In genomic region chr22:31346733-31347250, GRCh38 we compare ENCODE assay signal across 8 cellular contexts. TPM values are rescaled to one million over a fixed set of nuclear protein-coding genes. Genes with fewer than 3 reads are reported as not detected.
A peak's percentile ranks its signal among the peaks of the same experiment; 100 is the strongest.
DNase-seq lines count a peak whose midpoint lies in the region; ATAC-seq and TF ChIP-seq lines count a peak whose summit lies in the region.

No MANE protein-coding gene starts in this region.

- H3K4me1 Mint-ChIP-seq in activated CD8-positive, alpha-beta T cell treated with anti-CD3 and anti-CD28 coated beads, Interleukin-2, amount 10 ng/mL, durations not matched to agents 7 days and 5 days (ENCODE audit: low read depth), result peaks cover 42% of the 10 kb centered on the region

- peak overlapping the region; percentile 60 to 86 for H3K27ac ChIP-seq in mucosa of rectum (ENCODE audit: low read depth in 2 of 2, low read length in 2 of 2)
- H3K27ac ChIP-seq in thymus (ENCODE audit: low read depth), result peak overlapping the region; percentile 94

- peak overlapping the region; percentile 82 for H3K4me3 Mint-ChIP-seq in activated CD8-positive, alpha-beta T cell treated with anti-CD3 and anti-CD28 coated beads, Interleukin-2, amount 10 ng/mL, durations not matched to agents 7 days and 5 days

- POLR2A ChIA-PET in activated CD8-positive, alpha-beta T cell treated with anti-CD3 and anti-CD28 coated beads, Interleukin-2, amount 10 ng/mL, durations not matched to agents 7 days and 5 days (lab: Charles Lee), result interaction anchor here (0.5 to 2.2 kb wide), 18 partner anchors 8 to 604 kb away, joined by 3 to 43 read pairs (median 4); partner anchors contain the start of genes DRG1, MORC2, PIK3IP1 and PISD

- peak overlapping the region; percentile 88 for H3K27ac Mint-ChIP-seq in activated CD8-positive, alpha-beta T cell treated with anti-CD3 and anti-CD28 coated beads, Interleukin-2, amount 10 ng/mL, durations not matched to agents 7 days and 5 days

- DNase-seq in AG09309 (ENCODE audit: low read depth) (no peak), GM19238 (ENCODE audit: insufficient read length, low spot score) (peak; percentile 69), NCI-H2227 treated with DMSO at 0.1 percent for 48 hours (lab: John Stamatoyannopoulos, UW) (peak; percentile 29), epithelial cell of proximal tubule (ENCODE audit: low read depth) (no peak)
- peak; percentile 69 for DNase-seq in activated CD8-positive, alpha-beta T cell treated with anti-CD3 and anti-CD28 coated beads, Interleukin-2, amount 10 ng/mL, durations not matched to agents 7 days and 5 days

- peak overlapping the region; percentile 62 to 70 for H3K9ac ChIP-seq in mucosa of rectum (ENCODE audit: low read depth in 1 of 2, low read length in 2 of 2)

- TF ChIP-seq CTCF in AG09309 (IDR thresholded peaks at IDR 0.05; ENCODE audit: control insufficient read depth, insufficient read depth, low read depth, low read length, missing control alignments), result no peak
- no peak for TF ChIP-seq CTCF in epithelial cell of proximal tubule (conservative IDR thresholded peaks at IDR 0.05; ENCODE audit: low read depth, low read length)

- WGBS in thymus, result under 1% methylated on average over 40 of the region's 40 CpGs

- peak; percentile 6 for ATAC-seq in activated CD8-positive, alpha-beta T cell treated with anti-CD3 and anti-CD28 coated beads, Interleukin-2, amount 10 ng/mL, durations not matched to agents 7 days and 5 days
- ATAC-seq in GM21825 (IDR thresholded peaks at IDR 0.05; ENCODE audit: unreplicated experiment), result no peak

- H3K4me3 ChIP-seq in AG09309 (ENCODE audit: control insufficient read depth, low read depth, low read length) (peak overlapping the region; percentile 72), epithelial cell of proximal tubule (ENCODE audit: low read depth, low read length) (peak overlapping the region; percentile 71), mucosa of rectum (ENCODE audit: low read length in 2 of 2) (peak overlapping the region; percentile 61 to 76), thymus (ENCODE audit: low read length) (peak overlapping the region; percentile 86)

- H3K4me1 ChIP-seq in mucosa of rectum (ENCODE audit: control insufficient read depth in 2 of 2, insufficient read depth in 2 of 2, low read length in 2 of 2) (peaks cover 35 to 37% of the 10 kb centered on the region in 2 donors), thymus (ENCODE audit: control insufficient read depth, insufficient read depth, low read length) (peaks cover 21% of the 10 kb centered on the region)

- H3K9me3 Mint-ChIP-seq in activated CD8-positive, alpha-beta T cell treated with anti-CD3 and anti-CD28 coated beads, Interleukin-2, amount 10 ng/mL, durations not matched to agents 7 days and 5 days (ENCODE audit: insufficient read depth), result no peaks in the 10 kb centered on the region

- H3K27me3 ChIP-seq in mucosa of rectum (ENCODE audit: control insufficient read depth in 2 of 2, insufficient read depth in 2 of 2, low read length in 2 of 2) (no peaks in the 10 kb centered on the region), thymus (ENCODE audit: control insufficient read depth, insufficient read depth) (no peaks in the 10 kb centered on the region)

- H3K9me3 ChIP-seq in mucosa of rectum (ENCODE audit: control insufficient read depth in 2 of 2, low read length in 2 of 2), result no peaks in the 10 kb centered on the region
- H3K9me3 ChIP-seq in thymus (ENCODE audit: control insufficient read depth), result no peaks in the 10 kb centered on the region

- H3K36me3 Mint-ChIP-seq in activated CD8-positive, alpha-beta T cell treated with anti-CD3 and anti-CD28 coated beads, Interleukin-2, amount 10 ng/mL, durations not matched to agents 7 days and 5 days (ENCODE audit: low read depth), result peaks cover 34% of the 10 kb centered on the region

- H3K27me3 Mint-ChIP-seq in activated CD8-positive, alpha-beta T cell treated with anti-CD3 and anti-CD28 coated beads, Interleukin-2, amount 10 ng/mL, durations not matched to agents 7 days and 5 days (ENCODE audit: low read depth), result no peaks in the 10 kb centered on the region

- H3K36me3 ChIP-seq in mucosa of rectum (ENCODE audit: control insufficient read depth in 2 of 2, insufficient read depth in 2 of 2, low read length in 2 of 2) (peaks cover 2 to 7% of the 10 kb centered on the region in 2 donors), thymus (ENCODE audit: control insufficient read depth, insufficient read depth) (peaks cover 15% of the 10 kb centered on the region)

- CTCF ChIA-PET in activated CD8-positive, alpha-beta T cell treated with anti-CD3 and anti-CD28 coated beads, Interleukin-2, amount 10 ng/mL, durations not matched to agents 7 days and 5 days (lab: Charles Lee), result interaction anchor here (0.6 to 2.1 kb wide), 11 partner anchors 13 to 315 kb away, joined by 3 to 12 read pairs (median 4); partner anchors contain the start of genes LIMK2 and PISD

RNA-seq across cellular contexts. Expression of gene PATZ1, which starts 0.6 kb away (rescaled TPM):
- 10 to 100 TPM; 31.0 to 31.6 TPM for total RNA-seq in activated CD8-positive, alpha-beta T cell treated with anti-CD3 and anti-CD28 coated beads, Interleukin-2, amount 10 ng/mL, durations not matched to agents 7 days and 5 days
- 30.8 and 31.4 TPM in 2 replicates for total RNA-seq in epithelial cell of proximal tubule
- polyA plus RNA-seq in thymus, result 33.4 TPM

RNA-seq across cellular contexts. Expression of gene DRG1, which starts 52.6 kb away (rescaled TPM):
- total RNA-seq in activated CD8-positive, alpha-beta T cell treated with anti-CD3 and anti-CD28 coated beads, Interleukin-2, amount 10 ng/mL, durations not matched to agents 7 days and 5 days, result 10 to 100 TPM; 84.0 to 91.4 TPM
- 77.9 and 113 TPM in 2 replicates for total RNA-seq in epithelial cell of proximal tubule
- 45.5 TPM for polyA plus RNA-seq in thymus

RNA-seq across cellular contexts. Expression of gene PIK3IP1, which starts 54.5 kb away (rescaled TPM):
- total RNA-seq in activated CD8-positive, alpha-beta T cell treated with anti-CD3 and anti-CD28 coated beads, Interleukin-2, amount 10 ng/mL, durations not matched to agents 7 days and 5 days, result 10 to 100 TPM; 13.2 to 16.1 TPM
- 2.6 and 11.8 TPM in 2 replicates for total RNA-seq in epithelial cell of proximal tubule
- polyA plus RNA-seq in thymus, result 182 TPM

Comparison
In these comparisons a context has a peak if more than half of its experiments do, and no peak if none do; other contexts are left out.
1. DNase-seq: peak in GM19238 (single experiment), NCI-H2227 treated with DMSO at 0.1 percent for 48 hours (single experiment) and activated CD8-positive, alpha-beta T cell treated with anti-CD3 and anti-CD28 coated beads, Interleukin-2, amount 10 ng/mL, durations not matched to agents 7 days and 5 days (single experiment); none in AG09309 (single experiment) and epithelial cell of proximal tubule (single experiment).
2. Peak in every context shown above with its lines, with median percentiles within 50 percentile points of each other: H3K4me3 ChIP-seq.